Comparison of ENCODE assay signal across 3 cellular contexts in genomic region chr9:41042111-41042510, GRCh38.
A peak's percentile ranks its signal among the peaks of the same experiment; 100 is the strongest.
TF ChIP-seq lines count a peak whose summit lies in the region.

No MANE protein-coding gene starts in this region.

TF ChIP-seq in A549, 52 proteins besides CTCF, POLR2A, EP300 and RAD21:
- peak; percentile 33 for TF ChIP-seq MAFK (IDR thresholded peaks at IDR 0.05; ENCODE audit: partially characterized antibody)
TF ChIP-seq in A549: peak in this region for 1; not testable (repeated sequence) for 51.

TF ChIP-seq in IMR-90, 13 proteins besides CTCF, POLR2A, EP300 and RAD21:
- peak; percentile 35; the same call in 1 of the 2 replicates for TF ChIP-seq NFE2L2 (IDR thresholded peaks at IDR 0.05; ENCODE audit: low read depth, low read length)
- TF ChIP-seq MAFK (IDR thresholded peaks at IDR 0.05; ENCODE audit: low read depth, low read length), result 0 out of 2 replicates have a peak, but pooled peaks have one; percentile 4
TF ChIP-seq in IMR-90: peak in this region for 2; not testable (repeated sequence) for 11.

TF ChIP-seq in K562, 482 proteins besides CTCF, POLR2A, EP300 and RAD21:
- TF ChIP-seq NFE2 (IDR thresholded peaks at IDR 0.05; ENCODE audit: low read depth) (0 out of 2 replicates have a peak, but pooled peaks have one; percentile 16), ZNF316 (IDR thresholded peaks at IDR 0.05) (peak; percentile 36)
TF ChIP-seq in K562: peak in this region for 2; not testable (repeated sequence) for 480.
